Comparison of ENCODE assay signal across 6 cellular contexts in the genomic region with DNA sequence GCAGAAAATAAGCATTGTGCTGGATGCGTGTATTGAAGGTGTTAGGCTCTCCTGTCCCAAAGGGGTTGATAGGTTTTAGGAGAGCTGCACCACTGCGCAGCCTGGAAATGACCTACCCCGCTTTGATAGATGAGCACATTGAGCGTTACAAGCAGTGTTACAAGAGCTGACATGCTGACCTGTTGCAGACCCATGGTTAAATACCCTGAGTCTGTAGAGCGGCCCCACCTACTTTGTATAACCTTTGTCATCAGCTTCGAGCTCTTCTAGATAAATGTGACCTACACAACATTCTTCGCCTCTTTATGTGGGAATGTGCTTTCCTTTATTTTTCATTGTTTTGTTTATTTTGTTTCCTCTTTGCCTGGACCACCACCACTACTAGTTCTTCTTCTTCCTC. TPM values are rescaled to one million over a fixed set of nuclear protein-coding genes. Genes with fewer than 3 reads are reported as not detected.
A peak's percentile ranks its signal among the peaks of the same experiment; 100 is the strongest.
DNase-seq lines count a peak whose midpoint lies in the region; ATAC-seq, FAIRE-seq and TF ChIP-seq lines count a peak whose summit lies in the region.
"Not testable (repeated sequence)": the region's sequence is repeated elsewhere in the genome, so short reads cannot be mapped to it uniquely, and the experiment has no call there.
"Had no signal": no experiment of that assay in that cellular context is flagged by ENCODE, and none has a peak within 500 bp of the region (broad histone marks: within the 10 kb centered on the region; RNA-seq: fewer than 3 reads in every experiment).

No MANE protein-coding gene starts in this region.

- H3K9ac ChIP-seq in GM12878 (ENCODE audit: control insufficient read depth, insufficient read depth, low read length) = not testable (repeated sequence)

- H3K9me3 ChIP-seq in GM12878 (replicated peaks; ENCODE audit: control insufficient read depth, insufficient read depth, low read length) = not testable (repeated sequence)

- TF ChIP-seq EP300 in GM12878 (IDR thresholded peaks at IDR 0.05; ENCODE audit: borderline replicate concordance in 1 of 2, control insufficient read depth in 1 of 2, low read depth in 2 of 2, low read length in 2 of 2) = not testable (repeated sequence)

- in situ Hi-C loops in GM12878 (cut with MboI) = not testable (repeated sequence)

- peak; percentile 29 for FAIRE-seq in GM18507 (lab: Jason Lieb, UNC)
- peak; percentile 27 for FAIRE-seq in H54 (lab: Jason Lieb, UNC)
- peak; percentile 9 for FAIRE-seq in HTR-8/SVneo (lab: Jason Lieb, UNC)
- FAIRE-seq in GM12878 (lab: Jason Lieb, UNC) = peak; percentile 61

- not testable (repeated sequence) for H3K36me3 ChIP-seq in GM12878 (ENCODE audit: control insufficient read depth in 2 of 2, insufficient read depth in 2 of 2, low read length in 1 of 2)

- not testable (repeated sequence) for H4K20me1 ChIP-seq in GM12878 (ENCODE audit: control insufficient read depth, insufficient read depth)

- H2AFZ ChIP-seq in GM12878 (ENCODE audit: control insufficient read depth, low read depth, low read length) = not testable (repeated sequence)

- not testable (repeated sequence) for H3K79me2 ChIP-seq in GM12878 (ENCODE audit: control insufficient read depth, insufficient read depth, low read length)

- RAD21 ChIA-PET in GM12878 (lab: Charles Lee; ENCODE audit: unreplicated experiment) = not testable (repeated sequence)

- not testable (repeated sequence) for H3K4me3 ChIP-seq in GM12878

- ATAC-seq in GM12878 = not testable (repeated sequence)

- SMC1A ChIA-PET in GM12878 (lab: Charles Lee; ENCODE audit: uncharacterized antibody, unreplicated experiment) = not testable (repeated sequence)

- H3K4me1 ChIP-seq in GM12878 (ENCODE audit: control insufficient read depth, insufficient read depth, low read length) = not testable (repeated sequence)

- intact Hi-C loops in GM12878 (cut with micrococcal nuclease; ENCODE audit: unreplicated experiment) = not testable (repeated sequence)

- TF ChIP-seq POLR2A in H54 (IDR thresholded peaks at IDR 0.05; ENCODE audit: low read depth, low read length); GM12878 (IDR thresholded peaks at IDR 0.05; ENCODE audit: low read depth, low read length): not testable (repeated sequence)

- DNase-seq in D341Med (ENCODE audit: low spot score) = peak; percentile 2
- DNase-seq in GM18507 (ENCODE audit: extremely low spot score, insufficient read length, low read depth); H54 (ENCODE audit: insufficient read length, low spot score); HTR-8/SVneo (ENCODE audit: insufficient read length, low spot score); GM12878 (ENCODE audit: low read depth, low spot score): not testable (repeated sequence)

- not testable (repeated sequence) for H3K27ac ChIP-seq in GM12878 (ENCODE audit: control insufficient read depth, insufficient read depth)

- CTCF ChIA-PET in GM12878 (lab: Yijun Ruan, JAX) = not testable (repeated sequence)

- TF ChIP-seq RAD21 in GM12878 (IDR thresholded peaks at IDR 0.05; ENCODE audit: insufficient read depth, low read depth, low read length) = not testable (repeated sequence)

- POLR2A ChIA-PET in GM12878 (lab: Charles Lee) = not testable (repeated sequence)

- BruUV-seq in GM12878 (replicated peaks; lab: Mats Ljungman, UMichigan) = not testable (repeated sequence)

- 82% methylated on average over 7 of the region's 7 CpGs for WGBS in GM12878 (ENCODE audit: insufficient coverage, insufficient replicate concordance, low lambda C conversion rate, missing lambda C conversion rate)

- not testable (repeated sequence) for H3K27me3 ChIP-seq in GM12878 (replicated peaks in 1 of 2; ENCODE audit: control insufficient read depth in 2 of 2, insufficient read depth in 2 of 2, low read length in 1 of 2)

- H3K4me2 ChIP-seq in GM12878 (ENCODE audit: control insufficient read depth, insufficient read depth) = not testable (repeated sequence)

- TF ChIP-seq CTCF in GM12878 (IDR thresholded peaks at IDR 0.05 in 2 of 3, conservative IDR thresholded peaks at IDR 0.05 in 1 of 3; ENCODE audit: control insufficient read depth in 2 of 3, extremely low read depth in 1 of 3, insufficient read depth in 1 of 3, low read depth in 3 of 3, low read length in 3 of 3) = not testable (repeated sequence)

RNA-seq across cellular contexts. Expression of gene C1QTNF3, which starts 48.0 kb away (rescaled TPM):
- 36.0 and 38.6 TPM in 2 replicates for total RNA-seq in GM12878 (2013; cell fraction: nucleolus; rRNA removed)
- total RNA-seq in GM12878 (2014; rRNA removed) (1.5 and 1.6 TPM in 2 replicates), GM12878 (2014; rRNA removed; fragmentation: Illumina TruSeq; extraction: Trizol) (1.6 and 2.2 TPM in 2 replicates), GM12878 (2021) (1.1 TPM in 2 replicates)
- polyA plus RNA-seq in GM12878 (2011; ENCODE audit: low read depth) = 1.7 TPM
- polyA plus RNA-seq in GM12878 (2011; rRNA removed) (6.3 and 10.2 TPM in 2 replicates), GM12878 (2014; fragmentation: Illumina TruSeq; extraction: Trizol) (1.9 and 3.0 TPM in 2 replicates), GM12878 (2014; fragmentation: Nextera tagmentation; extraction: Ambion mirVana) (under 1 TPM; 0.39 to 0.53 TPM), GM12878 (2014; rRNA removed) (2.6 and 2.8 TPM in 2 replicates), GM12878 (2016; fragmentation: Nextera tagmentation; extraction: Ambion mirVana) (under 1 TPM; 0.42 to 0.43 TPM)
- 1.5 and 1.6 TPM in 2 replicates for polyA plus RNA-seq in GM12878 (2011; cell fraction: cytosol; rRNA removed)
- 24.5 and 29.9 TPM in 2 replicates for polyA plus RNA-seq in GM12878 (2011; cell fraction: nucleus; rRNA removed)
- polyA plus RNA-seq in GM12878 (2012) = 2.0 and 2.3 TPM in 2 replicates
- polyA minus RNA-seq in GM12878 (2011; rRNA and poly(A)+ RNA removed) = 4.8 and 5.9 TPM in 2 replicates
- polyA minus RNA-seq in GM12878 (2011; cell fraction: cytosol; rRNA and poly(A)+ RNA removed) = 1.9 TPM in 1 of 2 replicates, not detected in the other
- 5.7 and 11.0 TPM in 2 replicates for polyA minus RNA-seq in GM12878 (2011; cell fraction: nucleus; rRNA and poly(A)+ RNA removed)
- total RNA-seq: A172 had no signal
